16 cellular contexts compared by ENCODE assay signal in the genomic region with DNA sequence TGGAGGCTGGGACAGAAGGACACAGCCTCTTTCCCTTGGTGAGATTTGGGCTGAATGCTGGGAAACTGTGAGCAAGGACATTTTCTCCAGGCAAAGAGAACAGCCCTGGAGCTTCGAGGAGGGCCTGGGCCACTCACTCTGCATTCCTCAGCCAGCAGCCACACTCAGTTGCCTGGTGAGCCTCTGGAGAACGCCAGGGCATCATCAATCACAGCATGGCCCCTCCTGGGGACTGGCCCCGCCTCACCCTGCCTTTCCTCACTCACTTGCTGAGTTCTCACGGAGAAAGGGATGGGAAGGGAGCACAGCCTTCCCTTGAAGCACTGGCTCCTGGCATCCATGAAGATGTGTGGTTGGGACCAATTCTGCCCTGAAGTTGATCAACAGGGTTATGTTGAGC. TPM values are rescaled to one million over a fixed set of nuclear protein-coding genes. Genes with fewer than 3 reads are reported as not detected.
DNase-seq lines count a peak whose midpoint lies in the region; ATAC-seq and TF ChIP-seq lines count a peak whose summit lies in the region.
"Had no signal": no experiment of that assay in that cellular context is flagged by ENCODE, and none has a peak within 500 bp of the region (broad histone marks: within the 10 kb centered on the region; RNA-seq: fewer than 3 reads in every experiment).

No MANE protein-coding gene starts in this region.

- H3K4me1 Mint-ChIP-seq in CD14-positive monocyte = no peaks in the 10 kb centered on the region
- no peaks in the 10 kb centered on the region for H3K4me1 Mint-ChIP-seq in activated CD8-positive, alpha-beta memory T cell treated with anti-CD3 and anti-CD28 coated beads, Interleukin-2, amount 10 ng/mL, durations not matched to agents 7 days and 5 days

- no peak for DNase-seq in HEK293T (ENCODE audit: extremely low spot score)
- peak; percentile 40 for DNase-seq in iPS-NIHi7 (ENCODE audit: extremely low spot score)
- DNase-seq in neuronal stem cell (ENCODE audit: low spot score) = no peak
- no peak for DNase-seq in NCI-H82 (lab: John Stamatoyannopoulos, UW)
- no peak for DNase-seq in CD14-positive monocyte (ENCODE audit: low spot score)
- no peak for DNase-seq in activated CD8-positive, alpha-beta memory T cell treated with anti-CD3 and anti-CD28 coated beads, Interleukin-2, amount 10 ng/mL, durations not matched to agents 7 days and 5 days
- DNase-seq: 8988T, DMS79 treated with DMSO at 0.1 percent for 48 hours, NCI-H187 treated with DMSO at 0.1 percent for 48 hours, NCI-H345, NCI-H526, SIG-M5 had no signal

- no peak overlapping the region for H2BK5ac ChIP-seq in neuronal stem cell (ENCODE audit: low read length)

- H3K27me3 ChIP-seq in BLaER1 = no peaks in the 10 kb centered on the region
- peaks cover 0 to 17% (median 0%) of the 10 kb centered on the region in 3 experiments for H3K27me3 ChIP-seq in neuronal stem cell (ENCODE audit: control insufficient read depth in 3 of 3, insufficient read depth in 3 of 3, low read depth in 1 of 3, low read length in 3 of 3)

- H2BK120ac ChIP-seq in neuronal stem cell (ENCODE audit: low read depth, low read length) = no peak overlapping the region

- H3K9ac ChIP-seq in BLaER1 (no peak overlapping the region), neuronal stem cell (ENCODE audit: low read depth, low read length, poor library complexity) (no peak overlapping the region)

- H2AK5ac ChIP-seq in neuronal stem cell (ENCODE audit: low read depth, low read length) = no peak overlapping the region

- H3K4me3 ChIP-seq in BLaER1 (no peak overlapping the region), neuronal stem cell (ENCODE audit: low read length in 2 of 2) (no peak overlapping the region)
- H3K4me3 ChIP-seq: HAP-1 had no signal

- peaks cover 0 to 4% (median 0%) of the 10 kb centered on the region in 7 donors for H3K9me3 Mint-ChIP-seq in CD14-positive monocyte
- H3K9me3 Mint-ChIP-seq in activated CD8-positive, alpha-beta memory T cell treated with anti-CD3 and anti-CD28 coated beads, Interleukin-2, amount 10 ng/mL, durations not matched to agents 7 days and 5 days (ENCODE audit: low read depth) = no peaks in the 10 kb centered on the region

- no peak for ATAC-seq in GM18909 (IDR thresholded peaks at IDR 0.05; ENCODE audit: poor library complexity, unreplicated experiment)
- ATAC-seq in activated CD8-positive, alpha-beta memory T cell treated with anti-CD3 and anti-CD28 coated beads, Interleukin-2, amount 10 ng/mL, durations not matched to agents 7 days and 5 days = no peak

- peak overlapping the region; percentile 19 for H2BK12ac ChIP-seq in neuronal stem cell (ENCODE audit: low read length)

- H3K27ac Mint-ChIP-seq in CD14-positive monocyte = no peak overlapping the region
- H3K27ac Mint-ChIP-seq in activated CD8-positive, alpha-beta memory T cell treated with anti-CD3 and anti-CD28 coated beads, Interleukin-2, amount 10 ng/mL, durations not matched to agents 7 days and 5 days = no peak overlapping the region

- whole genome bisulfite sequencing in neuronal stem cell (ENCODE audit: extremely low coverage in 2 of 2, insufficient read length in 2 of 2, insufficient replicate concordance in 1 of 2), 2 donors = no CpG with 5 or more reads among the region's 4 CpGs

- H3K27me3 Mint-ChIP-seq in CD14-positive monocyte (ENCODE audit: low read depth in 3 of 3) = peaks cover 0 to 2% (median 0%) of the 10 kb centered on the region in 3 donors
- no peaks in the 10 kb centered on the region for H3K27me3 Mint-ChIP-seq in activated CD8-positive, alpha-beta memory T cell treated with anti-CD3 and anti-CD28 coated beads, Interleukin-2, amount 10 ng/mL, durations not matched to agents 7 days and 5 days

- TF ChIP-seq CTCF in CD14-positive monocyte (IDR thresholded peaks at IDR 0.05) = no peak

- H3K18ac ChIP-seq in neuronal stem cell (ENCODE audit: low read length) = no peak overlapping the region

- no peak overlapping the region for H3K4me3 Mint-ChIP-seq in CD14-positive monocyte
- no peak overlapping the region for H3K4me3 Mint-ChIP-seq in activated CD8-positive, alpha-beta memory T cell treated with anti-CD3 and anti-CD28 coated beads, Interleukin-2, amount 10 ng/mL, durations not matched to agents 7 days and 5 days

- H3K9me3 ChIP-seq in BLaER1 (no peaks in the 10 kb centered on the region), neuronal stem cell (replicated peaks in 1 of 2; ENCODE audit: control insufficient read depth in 2 of 2, insufficient read depth in 1 of 2, low read depth in 1 of 2, low read length in 2 of 2) (peaks cover 0 to 2% of the 10 kb centered on the region in 2 donors)
- H3K9me3 ChIP-seq: HAP-1 had no signal

- H3K4me1 ChIP-seq in BLaER1 (peaks cover 38% of the 10 kb centered on the region), neuronal stem cell (ENCODE audit: control insufficient read depth in 2 of 2, insufficient read depth in 1 of 2, low read depth in 1 of 2, low read length in 2 of 2) (peaks cover 0 to 15% of the 10 kb centered on the region in 2 donors)
- H3K4me1 ChIP-seq: HAP-1 had no signal

- H3K4ac ChIP-seq in neuronal stem cell (ENCODE audit: low read length) = no peak overlapping the region

- intact Hi-C loops in CD14-positive monocyte (cut with micrococcal nuclease) = no loop called here

- no peaks in the 10 kb centered on the region for H3K36me3 Mint-ChIP-seq in CD14-positive monocyte
- H3K36me3 Mint-ChIP-seq in activated CD8-positive, alpha-beta memory T cell treated with anti-CD3 and anti-CD28 coated beads, Interleukin-2, amount 10 ng/mL, durations not matched to agents 7 days and 5 days = no peaks in the 10 kb centered on the region

- peak overlapping the region; percentile 81 for H3K4me2 ChIP-seq in BLaER1
- H3K4me2 ChIP-seq in neuronal stem cell (ENCODE audit: insufficient read depth, low read length, poor library complexity, severe bottlenecking) = no peak overlapping the region

- no peak overlapping the region for H3K14ac ChIP-seq in neuronal stem cell (ENCODE audit: low read length)

- H2AFZ ChIP-seq in neuronal stem cell (ENCODE audit: low read length) = no peak overlapping the region

- no peak overlapping the region for H3K23ac ChIP-seq in neuronal stem cell (ENCODE audit: low read depth, low read length, poor library complexity)

- no peaks in the 10 kb centered on the region for H4K20me1 ChIP-seq in BLaER1

- H4K8ac ChIP-seq in neuronal stem cell (ENCODE audit: low read depth, low read length) = no peak overlapping the region

- H3K27ac ChIP-seq in BLaER1 = peak overlapping the region; percentile 42; the same call in 1 of the 2 replicates
- H3K27ac ChIP-seq in neuronal stem cell (replicated peaks; ENCODE audit: low read length) = no peak overlapping the region

- POLR2A ChIA-PET in HEK293T (lab: Yijun Ruan, JAX) = no interaction called here

- H3K36me3 ChIP-seq in BLaER1 (no peaks in the 10 kb centered on the region), neuronal stem cell (replicated peaks in 1 of 2; ENCODE audit: control insufficient read depth in 2 of 2, insufficient read depth in 2 of 2, low read length in 2 of 2) (no peaks in the 10 kb centered on the region)
- H3K36me3 ChIP-seq: HAP-1 had no signal

- CTCF ChIA-PET in HEK293T (lab: Yijun Ruan, JAX) = no interaction called here
- CTCF ChIA-PET in activated CD8-positive, alpha-beta memory T cell treated with anti-CD3 and anti-CD28 coated beads, Interleukin-2, amount 10 ng/mL, durations not matched to agents 7 days and 5 days (lab: Charles Lee) = no interaction called here

- H2BK15ac ChIP-seq in neuronal stem cell (ENCODE audit: low read length) = no peak overlapping the region

- no peak overlapping the region for H4K91ac ChIP-seq in neuronal stem cell (ENCODE audit: low read depth, low read length, poor library complexity)

- no peaks in the 10 kb centered on the region for H3K79me1 ChIP-seq in neuronal stem cell (ENCODE audit: low read depth, low read length)

TF ChIP-seq in HEK293T, 16 proteins besides CTCF, POLR2A, EP300 and RAD21:
- TF ChIP-seq NFRKB (IDR thresholded peaks at IDR 0.05) (no peak), SUZ12 (IDR thresholded peaks at IDR 0.05) (no peak), FOXM1 (IDR thresholded peaks at IDR 0.05; ENCODE audit: borderline replicate concordance) (no peak), FOXA1 (IDR thresholded peaks at IDR 0.05) (no peak), CTBP1 (IDR thresholded peaks at IDR 0.05; ENCODE audit: borderline replicate concordance) (no peak), FOXK2 (IDR thresholded peaks at IDR 0.05) (no peak), HDGF (IDR thresholded peaks at IDR 0.05; ENCODE audit: borderline replicate concordance) (no peak)
- TF ChIP-seq, protein P1, sequence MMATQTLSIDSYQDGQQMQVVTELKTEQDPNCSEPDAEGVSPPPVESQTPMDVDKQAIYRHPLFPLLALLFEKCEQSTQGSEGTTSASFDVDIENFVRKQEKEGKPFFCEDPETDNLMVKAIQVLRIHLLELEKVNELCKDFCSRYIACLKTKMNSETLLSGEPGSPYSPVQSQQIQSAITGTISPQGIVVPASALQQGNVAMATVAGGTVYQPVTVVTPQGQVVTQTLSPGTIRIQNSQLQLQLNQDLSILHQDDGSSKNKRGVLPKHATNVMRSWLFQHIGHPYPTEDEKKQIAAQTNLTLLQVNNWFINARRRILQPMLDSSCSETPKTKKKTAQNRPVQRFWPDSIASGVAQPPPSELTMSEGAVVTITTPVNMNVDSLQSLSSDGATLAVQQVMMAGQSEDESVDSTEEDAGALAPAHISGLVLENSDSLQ (IDR thresholded peaks at IDR 0.05) = 0 out of 2 replicates have a peak, but pooled peaks have one; percentile 15
TF ChIP-seq in HEK293T: peak in this region for 1.

RNA-seq across cellular contexts. Expression of a gene that starts 55.0 kb away (rescaled TPM):
- 0.01 TPM for polyA plus RNA-seq in neuronal stem cell (2013, experiment 1 of 2)
- 0.03 TPM for polyA plus RNA-seq in neuronal stem cell (2013, experiment 2 of 2)
- polyA plus RNA-seq in CD14-positive monocyte = under 1 TPM in 1 of 2 donors, not detected in 1; 0.02 TPM
- not detected for total RNA-seq in activated CD8-positive, alpha-beta memory T cell treated with anti-CD3 and anti-CD28 coated beads, Interleukin-2, amount 10 ng/mL, durations not matched to agents 7 days and 5 days
- total RNA-seq: RPMI7951 had no signal
